Comparison of ENCODE assay signal across 1 cellular context in the genomic region with DNA sequence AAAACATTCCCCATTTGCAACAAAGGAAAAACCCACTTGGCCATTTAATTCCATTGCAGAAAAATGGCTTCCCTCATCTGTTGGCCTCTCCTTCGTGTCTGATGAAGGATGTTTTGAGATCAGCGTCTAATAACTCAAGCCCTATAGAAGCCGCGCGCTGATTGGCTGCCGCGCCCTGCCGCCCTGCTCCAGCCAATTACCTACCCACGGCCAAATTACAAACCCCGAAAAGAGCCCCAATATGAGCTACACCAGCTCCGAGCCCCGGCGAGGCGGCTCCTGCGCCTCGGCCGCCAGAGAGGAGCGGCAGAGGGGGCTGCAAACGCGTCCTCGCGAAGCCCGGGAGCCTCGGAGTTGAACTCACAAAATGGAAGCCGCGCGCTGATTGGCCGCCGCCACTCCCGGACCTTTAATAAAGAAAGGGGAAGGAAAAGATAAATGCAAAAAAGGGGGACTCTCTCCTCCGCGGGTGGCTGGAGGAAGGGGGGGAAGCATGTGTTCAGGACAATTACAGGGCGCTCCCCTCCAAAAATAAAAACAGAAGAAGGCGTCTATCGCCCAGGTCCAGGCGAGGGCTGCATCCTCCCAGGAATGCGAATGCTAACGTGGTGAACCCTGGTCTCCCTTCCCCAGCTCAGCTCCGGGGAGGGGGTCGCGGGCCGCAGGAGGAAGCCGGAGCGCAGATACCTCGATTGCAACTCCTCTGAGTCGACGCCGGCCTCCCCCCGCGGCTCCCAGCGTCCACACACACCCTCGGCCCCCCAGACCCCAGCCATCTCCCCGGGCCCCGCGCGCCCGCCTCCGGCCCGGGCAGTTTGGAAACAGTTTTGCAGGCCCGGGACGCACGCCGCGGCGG.
TF ChIP-seq lines count a peak whose summit lies in the region.

No MANE protein-coding gene starts in this region.

TF ChIP-seq in HepG2, 621 proteins besides CTCF, POLR2A, EP300 and RAD21 (continued from another document and continues in another):
- 0 out of 2 replicates have a peak, but pooled peaks have one; percentile 54 for TF ChIP-seq MXD4 (CRISPR knock-in tag; IDR thresholded peaks at IDR 0.05)
- TF ChIP-seq ZNF549 (CRISPR knock-in tag; IDR thresholded peaks at IDR 0.05) = no peak
- TF ChIP-seq, protein P1, sequence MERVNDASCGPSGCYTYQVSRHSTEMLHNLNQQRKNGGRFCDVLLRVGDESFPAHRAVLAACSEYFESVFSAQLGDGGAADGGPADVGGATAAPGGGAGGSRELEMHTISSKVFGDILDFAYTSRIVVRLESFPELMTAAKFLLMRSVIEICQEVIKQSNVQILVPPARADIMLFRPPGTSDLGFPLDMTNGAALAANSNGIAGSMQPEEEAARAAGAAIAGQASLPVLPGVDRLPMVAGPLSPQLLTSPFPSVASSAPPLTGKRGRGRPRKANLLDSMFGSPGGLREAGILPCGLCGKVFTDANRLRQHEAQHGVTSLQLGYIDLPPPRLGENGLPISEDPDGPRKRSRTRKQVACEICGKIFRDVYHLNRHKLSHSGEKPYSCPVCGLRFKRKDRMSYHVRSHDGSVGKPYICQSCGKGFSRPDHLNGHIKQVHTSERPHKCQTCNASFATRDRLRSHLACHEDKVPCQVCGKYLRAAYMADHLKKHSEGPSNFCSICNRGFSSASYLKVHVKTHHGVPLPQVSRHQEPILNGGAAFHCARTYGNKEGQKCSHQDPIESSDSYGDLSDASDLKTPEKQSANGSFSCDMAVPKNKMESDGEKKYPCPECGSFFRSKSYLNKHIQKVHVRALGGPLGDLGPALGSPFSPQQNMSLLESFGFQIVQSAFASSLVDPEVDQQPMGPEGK (CRISPR knock-in tag; IDR thresholded peaks at IDR 0.05) = peak; percentile 66; the same call in 1 of the 2 replicates
- peak; percentile 89; the same call in 1 of the 2 replicates for TF ChIP-seq ZNF350 (CRISPR knock-in tag; IDR thresholded peaks at IDR 0.05; ENCODE audit: borderline replicate concordance, low read depth)
- TF ChIP-seq PITX1 (CRISPR knock-in tag; IDR thresholded peaks at IDR 0.05) = peak; percentile 53; the same call in 1 of the 2 replicates
- peak; percentile 72 for TF ChIP-seq YEATS4 (CRISPR knock-in tag; IDR thresholded peaks at IDR 0.05; ENCODE audit: borderline replicate concordance)
- TF ChIP-seq ZSCAN12 (CRISPR knock-in tag; IDR thresholded peaks at IDR 0.05) = 0 out of 2 replicates have a peak, but pooled peaks have one; percentile 13
- peak; percentile 87 for TF ChIP-seq SAP130 (CRISPR knock-in tag; IDR thresholded peaks at IDR 0.05; ENCODE audit: low read depth)
- TF ChIP-seq ZNF660 (CRISPR knock-in tag; IDR thresholded peaks at IDR 0.05; ENCODE audit: borderline replicate concordance, low read depth) = no peak
- TF ChIP-seq TAF1 (CRISPR knock-in tag; IDR thresholded peaks at IDR 0.05) = peak; percentile 85
- TF ChIP-seq, protein P2, sequence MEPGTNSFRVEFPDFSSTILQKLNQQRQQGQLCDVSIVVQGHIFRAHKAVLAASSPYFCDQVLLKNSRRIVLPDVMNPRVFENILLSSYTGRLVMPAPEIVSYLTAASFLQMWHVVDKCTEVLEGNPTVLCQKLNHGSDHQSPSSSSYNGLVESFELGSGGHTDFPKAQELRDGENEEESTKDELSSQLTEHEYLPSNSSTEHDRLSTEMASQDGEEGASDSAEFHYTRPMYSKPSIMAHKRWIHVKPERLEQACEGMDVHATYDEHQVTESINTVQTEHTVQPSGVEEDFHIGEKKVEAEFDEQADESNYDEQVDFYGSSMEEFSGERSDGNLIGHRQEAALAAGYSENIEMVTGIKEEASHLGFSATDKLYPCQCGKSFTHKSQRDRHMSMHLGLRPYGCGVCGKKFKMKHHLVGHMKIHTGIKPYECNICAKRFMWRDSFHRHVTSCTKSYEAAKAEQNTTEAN (CRISPR knock-in tag; conservative IDR thresholded peaks at IDR 0.05) = no peak
- TF ChIP-seq ZNF670 (CRISPR knock-in tag; IDR thresholded peaks at IDR 0.05; ENCODE audit: borderline replicate concordance) = no peak
- TF ChIP-seq ZNF883 (CRISPR knock-in tag; IDR thresholded peaks at IDR 0.05; ENCODE audit: not compliant biosample characterization) = peak; percentile 7
- no peak for TF ChIP-seq JARID2 (CRISPR knock-in tag; IDR thresholded peaks at IDR 0.05; ENCODE audit: insufficient replicate concordance)
- TF ChIP-seq ZNF644 (CRISPR knock-in tag; IDR thresholded peaks at IDR 0.05; ENCODE audit: low read depth) = no peak
- TF ChIP-seq IRF2 (CRISPR knock-in tag; IDR thresholded peaks at IDR 0.05) = peak; percentile 59; the same call in 1 of the 2 replicates
- peak; percentile 18; the same call in 1 of the 2 replicates for TF ChIP-seq ZNF891 (CRISPR knock-in tag; IDR thresholded peaks at IDR 0.05)
- TF ChIP-seq, protein P3, sequence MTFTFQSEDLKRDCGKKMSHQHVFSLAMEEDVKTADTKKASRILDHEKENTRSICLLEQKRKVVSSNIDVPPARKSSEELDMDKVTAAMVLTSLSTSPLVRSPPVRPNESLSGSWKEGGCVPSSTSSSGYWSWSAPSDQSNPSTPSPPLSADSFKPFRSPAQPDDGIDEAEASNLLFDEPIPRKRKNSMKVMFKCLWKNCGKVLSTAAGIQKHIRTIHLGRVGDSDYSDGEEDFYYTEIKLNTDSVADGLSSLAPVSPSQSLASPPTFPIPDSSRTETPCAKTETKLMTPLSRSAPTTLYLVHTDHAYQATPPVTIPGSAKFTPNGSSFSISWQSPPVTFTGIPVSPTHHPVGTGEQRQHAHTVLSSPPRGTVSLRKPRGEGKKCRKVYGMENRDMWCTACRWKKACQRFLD (CRISPR knock-in tag; IDR thresholded peaks at IDR 0.05; ENCODE audit: borderline replicate concordance) = no peak
- peak; percentile 39; the same call in 1 of the 2 replicates for TF ChIP-seq HOXA3 (CRISPR knock-in tag; IDR thresholded peaks at IDR 0.05)
- peak; percentile 45; the same call in 1 of the 2 replicates for TF ChIP-seq STAT5B (CRISPR knock-in tag; IDR thresholded peaks at IDR 0.05)
- TF ChIP-seq, protein P4, sequence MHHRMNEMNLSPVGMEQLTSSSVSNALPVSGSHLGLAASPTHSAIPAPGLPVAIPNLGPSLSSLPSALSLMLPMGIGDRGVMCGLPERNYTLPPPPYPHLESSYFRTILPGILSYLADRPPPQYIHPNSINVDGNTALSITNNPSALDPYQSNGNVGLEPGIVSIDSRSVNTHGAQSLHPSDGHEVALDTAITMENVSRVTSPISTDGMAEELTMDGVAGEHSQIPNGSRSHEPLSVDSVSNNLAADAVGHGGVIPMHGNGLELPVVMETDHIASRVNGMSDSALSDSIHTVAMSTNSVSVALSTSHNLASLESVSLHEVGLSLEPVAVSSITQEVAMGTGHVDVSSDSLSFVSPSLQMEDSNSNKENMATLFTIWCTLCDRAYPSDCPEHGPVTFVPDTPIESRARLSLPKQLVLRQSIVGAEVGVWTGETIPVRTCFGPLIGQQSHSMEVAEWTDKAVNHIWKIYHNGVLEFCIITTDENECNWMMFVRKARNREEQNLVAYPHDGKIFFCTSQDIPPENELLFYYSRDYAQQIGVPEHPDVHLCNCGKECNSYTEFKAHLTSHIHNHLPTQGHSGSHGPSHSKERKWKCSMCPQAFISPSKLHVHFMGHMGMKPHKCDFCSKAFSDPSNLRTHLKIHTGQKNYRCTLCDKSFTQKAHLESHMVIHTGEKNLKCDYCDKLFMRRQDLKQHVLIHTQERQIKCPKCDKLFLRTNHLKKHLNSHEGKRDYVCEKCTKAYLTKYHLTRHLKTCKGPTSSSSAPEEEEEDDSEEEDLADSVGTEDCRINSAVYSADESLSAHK (CRISPR knock-in tag; IDR thresholded peaks at IDR 0.05; ENCODE audit: borderline replicate concordance) = no peak
- TF ChIP-seq, protein P5, sequence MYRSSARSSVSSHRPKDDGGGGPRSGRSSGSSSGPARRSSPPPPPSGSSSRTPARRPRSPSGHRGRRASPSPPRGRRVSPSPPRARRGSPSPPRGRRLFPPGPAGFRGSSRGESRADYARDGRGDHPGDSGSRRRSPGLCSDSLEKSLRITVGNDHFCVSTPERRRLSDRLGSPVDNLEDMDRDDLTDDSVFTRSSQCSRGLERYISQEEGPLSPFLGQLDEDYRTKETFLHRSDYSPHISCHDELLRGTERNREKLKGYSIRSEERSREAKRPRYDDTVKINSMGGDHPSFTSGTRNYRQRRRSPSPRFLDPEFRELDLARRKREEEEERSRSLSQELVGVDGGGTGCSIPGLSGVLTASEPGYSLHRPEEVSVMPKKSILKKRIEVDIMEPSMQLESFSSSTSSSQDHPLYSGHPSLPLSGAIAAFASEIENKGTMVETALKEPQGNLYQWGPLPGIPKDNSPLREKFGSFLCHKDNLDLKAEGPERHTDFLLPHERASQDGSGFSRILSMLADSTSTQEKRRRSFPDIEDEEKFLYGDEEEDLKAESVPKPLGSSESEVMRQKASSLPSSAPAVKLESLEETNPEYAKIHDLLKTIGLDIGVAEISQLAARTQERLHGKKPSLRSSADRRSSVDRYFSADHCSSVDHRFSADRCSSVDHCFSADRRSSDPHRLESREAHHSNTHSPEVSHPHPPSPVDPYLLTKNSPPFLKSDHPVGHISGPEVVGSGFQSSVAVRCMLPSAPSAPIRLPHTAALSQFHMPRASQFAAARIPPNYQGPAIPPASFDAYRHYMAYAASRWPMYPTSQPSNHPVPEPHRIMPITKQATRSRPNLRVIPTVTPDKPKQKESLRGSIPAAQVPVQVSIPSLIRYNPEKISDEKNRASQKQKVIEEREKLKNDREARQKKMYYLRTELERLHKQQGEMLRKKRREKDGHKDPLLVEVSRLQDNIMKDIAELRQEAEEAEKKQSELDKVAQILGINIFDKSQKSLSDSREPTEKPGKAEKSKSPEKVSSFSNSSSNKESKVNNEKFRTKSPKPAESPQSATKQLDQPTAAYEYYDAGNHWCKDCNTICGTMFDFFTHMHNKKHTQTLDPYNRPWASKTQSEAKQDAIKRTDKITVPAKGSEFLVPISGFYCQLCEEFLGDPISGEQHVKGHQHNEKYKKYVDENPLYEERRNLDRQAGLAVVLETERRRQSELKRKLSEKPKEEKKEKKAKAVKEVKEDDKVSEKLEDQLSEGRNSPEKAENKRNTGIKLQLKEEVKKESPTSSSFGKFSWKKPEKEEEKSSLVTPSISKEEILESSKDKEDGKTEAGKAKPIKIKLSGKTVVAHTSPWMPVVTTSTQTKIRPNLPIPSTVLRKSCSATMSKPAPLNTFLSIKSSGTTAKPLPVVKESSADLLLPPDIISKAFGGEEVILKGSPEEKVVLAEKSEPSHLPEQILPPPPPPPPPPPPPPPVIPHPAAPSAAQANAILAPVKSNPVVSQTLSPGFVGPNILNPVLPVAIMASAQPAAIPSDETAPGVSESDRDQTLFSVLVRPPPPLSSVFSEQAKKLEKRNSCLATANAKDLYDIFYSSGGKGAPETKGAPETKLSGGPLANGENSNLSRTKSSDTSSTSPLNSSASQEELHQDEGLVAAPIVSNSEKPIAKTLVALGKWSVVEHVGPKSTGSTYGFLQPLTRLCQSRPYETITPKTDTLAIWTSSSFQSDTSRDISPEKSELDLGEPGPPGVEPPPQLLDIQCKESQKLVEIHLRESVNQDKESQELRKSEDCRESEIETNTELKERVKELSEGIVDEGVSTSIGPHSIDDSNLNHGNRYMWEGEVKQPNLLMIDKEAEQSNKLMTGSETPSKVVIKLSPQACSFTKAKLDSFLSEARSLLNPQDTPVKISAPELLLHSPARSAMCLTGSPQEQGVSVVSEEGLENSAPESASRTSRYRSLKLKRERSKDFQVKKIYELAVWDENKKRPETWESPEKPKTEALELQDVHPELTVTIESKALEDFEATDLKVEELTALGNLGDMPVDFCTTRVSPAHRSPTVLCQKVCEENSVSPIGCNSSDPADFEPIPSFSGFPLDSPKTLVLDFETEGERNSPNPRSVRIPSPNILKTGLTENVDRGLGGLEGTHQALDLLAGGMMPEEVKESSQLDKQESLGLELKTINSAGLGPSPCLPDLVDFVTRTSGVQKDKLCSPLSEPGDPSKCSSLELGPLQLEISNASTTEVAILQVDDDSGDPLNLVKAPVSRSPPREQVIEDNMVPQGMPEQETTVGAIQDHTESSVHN (CRISPR knock-in tag; IDR thresholded peaks at IDR 0.05) = no peak
- peak; percentile 94 for TF ChIP-seq DR1 (CRISPR knock-in tag; IDR thresholded peaks at IDR 0.05)
- TF ChIP-seq, protein P6, sequence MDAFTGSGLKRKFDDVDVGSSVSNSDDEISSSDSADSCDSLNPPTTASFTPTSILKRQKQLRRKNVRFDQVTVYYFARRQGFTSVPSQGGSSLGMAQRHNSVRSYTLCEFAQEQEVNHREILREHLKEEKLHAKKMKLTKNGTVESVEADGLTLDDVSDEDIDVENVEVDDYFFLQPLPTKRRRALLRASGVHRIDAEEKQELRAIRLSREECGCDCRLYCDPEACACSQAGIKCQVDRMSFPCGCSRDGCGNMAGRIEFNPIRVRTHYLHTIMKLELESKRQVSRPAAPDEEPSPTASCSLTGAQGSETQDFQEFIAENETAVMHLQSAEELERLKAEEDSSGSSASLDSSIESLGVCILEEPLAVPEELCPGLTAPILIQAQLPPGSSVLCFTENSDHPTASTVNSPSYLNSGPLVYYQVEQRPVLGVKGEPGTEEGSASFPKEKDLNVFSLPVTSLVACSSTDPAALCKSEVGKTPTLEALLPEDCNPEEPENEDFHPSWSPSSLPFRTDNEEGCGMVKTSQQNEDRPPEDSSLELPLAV (CRISPR knock-in tag; conservative IDR thresholded peaks at IDR 0.05; ENCODE audit: low read depth) = no peak
- TF ChIP-seq, protein P7, sequence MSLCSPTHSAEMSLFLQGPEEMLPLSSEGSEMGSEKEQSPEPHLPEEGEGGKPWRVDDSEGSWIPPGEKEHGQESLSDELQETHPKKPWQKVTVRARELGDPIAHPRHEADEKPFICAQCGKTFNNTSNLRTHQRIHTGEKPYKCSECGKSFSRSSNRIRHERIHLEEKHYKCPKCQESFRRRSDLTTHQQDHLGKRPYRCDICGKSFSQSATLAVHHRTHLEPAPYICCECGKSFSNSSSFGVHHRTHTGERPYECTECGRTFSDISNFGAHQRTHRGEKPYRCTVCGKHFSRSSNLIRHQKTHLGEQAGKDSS (CRISPR knock-in tag; IDR thresholded peaks at IDR 0.05; ENCODE audit: borderline replicate concordance, low read depth) = no peak
- TF ChIP-seq, protein P8, sequence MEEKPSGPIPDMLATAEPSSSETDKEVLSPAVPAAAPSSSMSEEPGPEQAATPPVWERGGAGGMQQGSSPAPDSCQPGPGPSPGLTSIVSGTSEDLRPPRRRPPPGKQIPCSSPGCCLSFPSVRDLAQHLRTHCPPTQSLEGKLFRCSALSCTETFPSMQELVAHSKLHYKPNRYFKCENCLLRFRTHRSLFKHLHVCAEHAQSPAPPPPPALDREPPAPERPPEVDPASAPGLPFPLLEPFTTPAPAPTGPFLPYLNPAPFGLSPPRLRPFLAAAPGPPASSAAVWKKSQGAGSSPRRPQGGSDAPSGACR (CRISPR knock-in tag; IDR thresholded peaks at IDR 0.05) = no peak
- TF ChIP-seq FOSL1 (CRISPR knock-in tag; IDR thresholded peaks at IDR 0.05; ENCODE audit: borderline replicate concordance) = no peak
- no peak; the same call in 1 of the 2 replicates for TF ChIP-seq ATF1 (CRISPR knock-in tag; IDR thresholded peaks at IDR 0.05)
- TF ChIP-seq SRSF1 (optimal IDR thresholded peaks at IDR 0.05; ENCODE audit: low read depth, low read length) = no peak
- peak in 1 of 2 experiments; percentile 80; a peak in 2 of 4 replicates for TF ChIP-seq KLF16 (CRISPR knock-in tag; IDR thresholded peaks at IDR 0.05)
- no peak for TF ChIP-seq RCOR2 (CRISPR knock-in tag; IDR thresholded peaks at IDR 0.05)
- peak; percentile 72 for TF ChIP-seq GABPB1 (CRISPR knock-in tag; IDR thresholded peaks at IDR 0.05)
- TF ChIP-seq ZNF431 (CRISPR knock-in tag; IDR thresholded peaks at IDR 0.05; ENCODE audit: borderline replicate concordance, low read depth) = peak; percentile 45; the same call in 1 of the 2 replicates
- TF ChIP-seq ZNF768 (CRISPR knock-in tag; IDR thresholded peaks at IDR 0.05) = peak; percentile 2; the same call in 1 of the 2 replicates
- TF ChIP-seq ZNF788 (CRISPR knock-in tag; IDR thresholded peaks at IDR 0.05; ENCODE audit: borderline replicate concordance) = peak; percentile 66; the same call in 1 of the 2 replicates
- TF ChIP-seq ASH2L (IDR thresholded peaks at IDR 0.05; ENCODE audit: insufficient read length, low read depth, low read length) = peak; percentile 66
- peak; percentile 79; the same call in 1 of the 2 replicates for TF ChIP-seq KAT8 (CRISPR knock-in tag; IDR thresholded peaks at IDR 0.05)
- 0 out of 2 replicates have a peak, but pooled peaks have one; percentile 12 for TF ChIP-seq KLF11 (CRISPR knock-in tag; IDR thresholded peaks at IDR 0.05)
- TF ChIP-seq RFX5 (IDR thresholded peaks at IDR 0.05; ENCODE audit: low read depth, low read length) = no peak
